ENCODE assay signal across 23 cellular contexts in the genomic region with DNA sequence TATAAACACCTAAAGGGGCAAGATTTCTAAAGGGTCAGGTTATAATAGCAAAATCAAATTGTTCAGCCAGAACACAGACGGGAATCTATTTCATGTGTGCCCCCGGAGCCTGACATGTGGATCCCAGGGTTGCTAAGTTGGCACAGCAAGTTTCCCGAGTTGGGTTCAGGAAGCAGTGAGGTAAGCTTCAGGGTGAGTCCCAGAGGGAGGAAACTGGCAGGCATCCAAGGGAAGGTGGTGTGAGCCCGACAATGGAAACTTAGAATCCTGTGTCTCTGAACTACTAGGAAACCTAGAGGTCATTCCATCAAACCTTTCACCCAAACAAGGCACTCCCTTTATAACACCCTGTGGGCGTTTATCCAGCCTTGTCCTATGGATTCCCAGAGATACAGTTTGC.
DNase-seq lines count a peak whose midpoint lies in the region; ATAC-seq and TF ChIP-seq lines count a peak whose summit lies in the region.
"Had no signal": no experiment of that assay in that cellular context is flagged by ENCODE, and none has a peak within 500 bp of the region (broad histone marks: within the 10 kb centered on the region; RNA-seq: fewer than 3 reads in every experiment).

No MANE protein-coding gene starts in this region.

- ATAC-seq in GM21529 (IDR thresholded peaks at IDR 0.05; ENCODE audit: unreplicated experiment) = no peak
- ATAC-seq: activated CD4-positive, CD25-positive, alpha-beta regulatory T cell treated with anti-CD3 and anti-CD28 coated beads, Interleukin-2, amount 50 U/mL, for 24 hours; activated naive CD4-positive, alpha-beta T cell treated with anti-CD3 and anti-CD28 coated beads, Interleukin-2, amount 50 U/mL, for 72 hours; stimulated activated memory B cell treated with anti-CD40 and anti-IgM and Interleukin-4, amounts not matched to agents 10 μg/mL and 1 μg/mL and 100 μg/mL, for 72 hours had no signal

- no peaks in the 10 kb centered on the region for H3K27me3 Mint-ChIP-seq in MCF 10A (ENCODE audit: insufficient read depth, unreplicated experiment)

- H3K9me3 ChIP-seq in BE2C = no peaks in the 10 kb centered on the region
- H3K9me3 ChIP-seq: neutrophil, Peyer's patch, thyroid gland had no signal

- no peak for TF ChIP-seq RAD21 in Ishikawa (IDR thresholded peaks at IDR 0.05; ENCODE audit: low read depth)

- no peak for TF ChIP-seq CTCF in BE2C (IDR thresholded peaks at IDR 0.05; ENCODE audit: low read depth, low read length)
- TF ChIP-seq CTCF in MCF 10A (IDR thresholded peaks at IDR 0.05; ENCODE audit: unreplicated experiment) = no peak

- peaks cover 17% of the 10 kb centered on the region for H3K4me1 Mint-ChIP-seq in MCF 10A (ENCODE audit: insufficient read depth, unreplicated experiment)

- CTCF ChIA-PET in MCF 10A (lab: Yijun Ruan, JAX) = interaction anchor here (0.7 to 1.8 kb wide), 6 partner anchors 12 to 1614 kb away, joined by 3 to 8 read pairs (median 3); no protein-coding TSS in a partner anchor

- intact Hi-C loops in MCF 10A (cut with micrococcal nuclease) = no loop called here

- peak; percentile 41 for DNase-seq in BE2C
- peak; percentile 94 for DNase-seq in MCF 10A (ENCODE audit: unreplicated experiment)
- DNase-seq in islet precursor cell = peak; percentile 25
- DNase-seq in glomerular visceral epithelial cell (ENCODE audit: extremely low spot score) = no peak
- DNase-seq in HuH-7 (ENCODE audit: low spot score) = no peak
- no peak for DNase-seq in stimulated activated CD4-positive, alpha-beta T cell treated with anti-CD3 and anti-CD28 coated beads, Interleukin-2, amount 100 ng/mL, for 24 hours
- DNase-seq: activated CD8-positive, alpha-beta memory T cell treated with anti-CD3 and anti-CD28 coated beads for 24 hours; activated T-cell treated with anti-CD3 and anti-CD28 coated beads, Interleukin-2, amount 50 U/mL, for 48 hours; CD4-positive, alpha-beta T cell; cortex of kidney; DND-41; HFFc6; NCI-H1105; NCI-H2081 treated with DMSO at 0.1 percent for 48 hours; NCI-H526; Peyer's patch; thyroid gland had no signal

- H3K27me3 ChIP-seq in BE2C = no peaks in the 10 kb centered on the region
- H3K27me3 ChIP-seq: Peyer's patch, thyroid gland had no signal

- H3K27ac Mint-ChIP-seq in MCF 10A (ENCODE audit: low read depth, unreplicated experiment) = no peak overlapping the region
- H3K27ac Mint-ChIP-seq: activated naive CD4-positive, alpha-beta T cell treated with anti-CD3 and anti-CD28 coated beads, Interleukin-2, amount 50 U/mL, for 72 hours; CD4-positive, alpha-beta T cell; HFFc6; stimulated activated memory B cell treated with anti-CD40 and anti-IgM and Interleukin-4, amounts not matched to agents 10 μg/mL and 1 μg/mL and 100 μg/mL, for 72 hours had no signal

- peaks cover 5% of the 10 kb centered on the region for H3K9me3 Mint-ChIP-seq in MCF 10A (ENCODE audit: unreplicated experiment)
- H3K9me3 Mint-ChIP-seq: activated naive CD4-positive, alpha-beta T cell treated with anti-CD3 and anti-CD28 coated beads, Interleukin-2, amount 50 U/mL, for 72 hours; CD4-positive, alpha-beta T cell; HFFc6; stimulated activated memory B cell treated with anti-CD40 and anti-IgM and Interleukin-4, amounts not matched to agents 10 μg/mL and 1 μg/mL and 100 μg/mL, for 72 hours had no signal

- H3K36me3 Mint-ChIP-seq in MCF 10A (ENCODE audit: insufficient read depth, unreplicated experiment) = no peaks in the 10 kb centered on the region
- H3K36me3 Mint-ChIP-seq: activated naive CD4-positive, alpha-beta T cell treated with anti-CD3 and anti-CD28 coated beads, Interleukin-2, amount 50 U/mL, for 72 hours; stimulated activated memory B cell treated with anti-CD40 and anti-IgM and Interleukin-4, amounts not matched to agents 10 μg/mL and 1 μg/mL and 100 μg/mL, for 72 hours had no signal

- no peak overlapping the region for H3K4me3 ChIP-seq in BE2C (ENCODE audit: low read depth, low read length)
- H3K4me3 ChIP-seq: Peyer's patch, thyroid gland had no signal

- peak; percentile 40; the same call in 1 of the 2 replicates for TF ChIP-seq EP300 in Ishikawa (IDR thresholded peaks at IDR 0.05; ENCODE audit: borderline replicate concordance)

- no peaks in the 10 kb centered on the region for H3K4me1 ChIP-seq in BE2C
- H3K4me1 ChIP-seq: Peyer's patch, thyroid gland had no signal

- H3K4me3 Mint-ChIP-seq in MCF 10A (ENCODE audit: unreplicated experiment) = no peak overlapping the region
- H3K4me3 Mint-ChIP-seq: CD4-positive, alpha-beta T cell; HFFc6; stimulated activated memory B cell treated with anti-CD40 and anti-IgM and Interleukin-4, amounts not matched to agents 10 μg/mL and 1 μg/mL and 100 μg/mL, for 72 hours had no signal

- POLR2A ChIA-PET in MCF 10A (lab: Yijun Ruan, JAX) = interaction anchor here (1.1 to 1.8 kb wide), 4 partner anchors 9 to 98 kb away, joined by 3 to 6 read pairs (median 4); a partner anchor contains a TSS

- H3K36me3 ChIP-seq in BE2C = no peaks in the 10 kb centered on the region
- H3K36me3 ChIP-seq: neutrophil, Peyer's patch, thyroid gland had no signal

- no TSS peak for BruUV-seq in MCF 10A (replicated peaks; lab: Mats Ljungman, UMichigan)

TF ChIP-seq in Ishikawa, 13 proteins besides CTCF, POLR2A, EP300 and RAD21:
- TF ChIP-seq, protein P1, sequence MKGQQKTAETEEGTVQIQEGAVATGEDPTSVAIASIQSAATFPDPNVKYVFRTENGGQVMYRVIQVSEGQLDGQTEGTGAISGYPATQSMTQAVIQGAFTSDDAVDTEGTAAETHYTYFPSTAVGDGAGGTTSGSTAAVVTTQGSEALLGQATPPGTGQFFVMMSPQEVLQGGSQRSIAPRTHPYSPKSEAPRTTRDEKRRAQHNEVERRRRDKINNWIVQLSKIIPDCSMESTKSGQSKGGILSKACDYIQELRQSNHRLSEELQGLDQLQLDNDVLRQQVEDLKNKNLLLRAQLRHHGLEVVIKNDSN (IDR thresholded peaks at IDR 0.05) = no peak
- no peak for TF ChIP-seq EGR1 (IDR thresholded peaks at IDR 0.05)
- no peak for TF ChIP-seq CEBPB (IDR thresholded peaks at IDR 0.05)
- TF ChIP-seq, protein P2, sequence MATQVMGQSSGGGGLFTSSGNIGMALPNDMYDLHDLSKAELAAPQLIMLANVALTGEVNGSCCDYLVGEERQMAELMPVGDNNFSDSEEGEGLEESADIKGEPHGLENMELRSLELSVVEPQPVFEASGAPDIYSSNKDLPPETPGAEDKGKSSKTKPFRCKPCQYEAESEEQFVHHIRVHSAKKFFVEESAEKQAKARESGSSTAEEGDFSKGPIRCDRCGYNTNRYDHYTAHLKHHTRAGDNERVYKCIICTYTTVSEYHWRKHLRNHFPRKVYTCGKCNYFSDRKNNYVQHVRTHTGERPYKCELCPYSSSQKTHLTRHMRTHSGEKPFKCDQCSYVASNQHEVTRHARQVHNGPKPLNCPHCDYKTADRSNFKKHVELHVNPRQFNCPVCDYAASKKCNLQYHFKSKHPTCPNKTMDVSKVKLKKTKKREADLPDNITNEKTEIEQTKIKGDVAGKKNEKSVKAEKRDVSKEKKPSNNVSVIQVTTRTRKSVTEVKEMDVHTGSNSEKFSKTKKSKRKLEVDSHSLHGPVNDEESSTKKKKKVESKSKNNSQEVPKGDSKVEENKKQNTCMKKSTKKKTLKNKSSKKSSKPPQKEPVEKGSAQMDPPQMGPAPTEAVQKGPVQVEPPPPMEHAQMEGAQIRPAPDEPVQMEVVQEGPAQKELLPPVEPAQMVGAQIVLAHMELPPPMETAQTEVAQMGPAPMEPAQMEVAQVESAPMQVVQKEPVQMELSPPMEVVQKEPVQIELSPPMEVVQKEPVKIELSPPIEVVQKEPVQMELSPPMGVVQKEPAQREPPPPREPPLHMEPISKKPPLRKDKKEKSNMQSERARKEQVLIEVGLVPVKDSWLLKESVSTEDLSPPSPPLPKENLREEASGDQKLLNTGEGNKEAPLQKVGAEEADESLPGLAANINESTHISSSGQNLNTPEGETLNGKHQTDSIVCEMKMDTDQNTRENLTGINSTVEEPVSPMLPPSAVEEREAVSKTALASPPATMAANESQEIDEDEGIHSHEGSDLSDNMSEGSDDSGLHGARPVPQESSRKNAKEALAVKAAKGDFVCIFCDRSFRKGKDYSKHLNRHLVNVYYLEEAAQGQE (IDR thresholded peaks at IDR 0.05; ENCODE audit: low read depth) = no peak
- TF ChIP-seq TCF12 (IDR thresholded peaks at IDR 0.05; ENCODE audit: low read depth) = peak; percentile 45; the same call in 1 of the 2 replicates
- TF ChIP-seq FOXM1 (IDR thresholded peaks at IDR 0.05; ENCODE audit: borderline replicate concordance, low read depth) = no peak; the same call in 1 of the 2 replicates
- TF ChIP-seq ZBTB7A (IDR thresholded peaks at IDR 0.05; ENCODE audit: low read depth) = no peak
- TF ChIP-seq YY1 (IDR thresholded peaks at IDR 0.05; ENCODE audit: low read depth) = no peak
- TF ChIP-seq, protein P3, sequence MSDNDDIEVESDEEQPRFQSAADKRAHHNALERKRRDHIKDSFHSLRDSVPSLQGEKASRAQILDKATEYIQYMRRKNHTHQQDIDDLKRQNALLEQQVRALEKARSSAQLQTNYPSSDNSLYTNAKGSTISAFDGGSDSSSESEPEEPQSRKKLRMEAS (IDR thresholded peaks at IDR 0.05) = 0 out of 2 replicates have a peak, but pooled peaks have one; percentile 16
- TF ChIP-seq CREB1 (IDR thresholded peaks at IDR 0.05; ENCODE audit: low read depth) = no peak
- peak; percentile 84 for TF ChIP-seq NFIC (IDR thresholded peaks at IDR 0.05)
- TF ChIP-seq TEAD4 (IDR thresholded peaks at IDR 0.05) = no peak
- no peak for TF ChIP-seq TAF1 (IDR thresholded peaks at IDR 0.05; ENCODE audit: low read depth)

Comparison
In these comparisons a context has a peak if more than half of its experiments do, and no peak if none do; other contexts are left out.
1. DNase-seq: peak in BE2C (single experiment), MCF 10A (single experiment) and islet precursor cell (single experiment); none in glomerular visceral epithelial cell (single experiment), HuH-7 (single experiment) and stimulated activated CD4-positive, alpha-beta T cell treated with anti-CD3 and anti-CD28 coated beads, Interleukin-2, amount 100 ng/mL, for 24 hours (0 of 2).